In genomic region chr6:24774696-24775519, GRCh38 we compare ENCODE assay signal across 8 cellular contexts. TPM values are rescaled to one million over a fixed set of nuclear protein-coding genes. Genes with fewer than 3 reads are reported as not detected.
DNase-seq lines count a peak whose midpoint lies in the region; ATAC-seq, FAIRE-seq and TF ChIP-seq lines count a peak whose summit lies in the region.

Gene GMNN, plus strand, starts transcription at chr6:24774937. Its CDS starts 2,310 bp downstream, at chr6:24777247.

- H3K27ac ChIP-seq in pancreas (peak within 1 kb of the TSS; percentile 93 to 98 (median 94)), thyroid gland (peak within 1 kb of the TSS; percentile 55 to 97 (median 96))

- H3K4me3 ChIP-seq in pancreas: peak within 1 kb of the TSS; percentile 65 to 97 (median 87)
- peak within 1 kb of the TSS; percentile 60 to 91 (median 78) for H3K4me3 ChIP-seq in thyroid gland (replicated peaks in 1 of 3)

- TF ChIP-seq POLR2A in GM12892 (IDR thresholded peaks at IDR 0.05; ENCODE audit: low read depth, low read length) (peak; percentile 97), thyroid gland (IDR thresholded peaks at IDR 0.05) (peak in 1 of 2 donors; percentile 82)

- peak; percentile 96 for FAIRE-seq in GM12892 (lab: Jason Lieb, UNC)
- no peak for FAIRE-seq in pancreas (lab: Jason Lieb, UNC)

- intact Hi-C loops in Right ventricle myocardium superior (cut with DNase I): loop anchor here (10.0 kb wide), 1 partner anchor 50 kb away; no protein-coding TSS in a partner anchor
- intact Hi-C loops in pancreas (cut with DNase I): loop anchor here in 1 of 3 donors (10.0 kb wide), 1 partner anchor 60 kb away; the partner anchor contains the start of gene C6orf62
- intact Hi-C loops in thyroid gland (cut with DNase I): loop anchor here (5.0 kb wide), 1 partner anchor 58 kb away; the partner anchor contains the start of gene C6orf62

- H3K27ac Mint-ChIP-seq in activated naive CD8-positive, alpha-beta T cell treated with anti-CD3 and anti-CD28 coated beads, Interleukin-2, amount 50 U/mL, for 24 hours: peak within 1 kb of the TSS; percentile 99

- no peaks in the 10 kb centered on the region for H3K4me1 ChIP-seq in pancreas
- peaks cover 7 to 9% of the 10 kb centered on the region in 2 donors for H3K4me1 ChIP-seq in thyroid gland

- H3K9me3 ChIP-seq in pancreas: no peaks in the 10 kb centered on the region
- H3K9me3 ChIP-seq in thyroid gland: no peaks in the 10 kb centered on the region

- no peaks in the 10 kb centered on the region for H3K9me3 Mint-ChIP-seq in activated naive CD8-positive, alpha-beta T cell treated with anti-CD3 and anti-CD28 coated beads, Interleukin-2, amount 50 U/mL, for 24 hours

- H3K27me3 ChIP-seq in pancreas (no peaks in the 10 kb centered on the region), thyroid gland (no peaks in the 10 kb centered on the region)

- DNase-seq in GM12892 (ENCODE audit: insufficient read length) (peak; percentile 88), NCI-H1436 (lab: John Stamatoyannopoulos, UW) (peak; percentile 94), SW480 (ENCODE audit: low spot score) (peak; percentile 88), Right ventricle myocardium superior (peak; percentile 100), pancreas (peak; percentile 97 to 100 (median 99)), thyroid gland (peak; percentile 98 to 99)
- DNase-seq in activated naive CD8-positive, alpha-beta T cell treated with anti-CD3 and anti-CD28 coated beads, Interleukin-2, amount 50 U/mL, for 24 hours: peak; percentile 100

- ATAC-seq in HG02840 (IDR thresholded peaks at IDR 0.05; ENCODE audit: low FRiP score, unreplicated experiment) (peak; percentile 89), Right ventricle myocardium superior (ENCODE audit: poor library complexity) (peak; percentile 99), pancreas (peak; percentile 84 to 94 (median 87))
- ATAC-seq in activated naive CD8-positive, alpha-beta T cell treated with anti-CD3 and anti-CD28 coated beads, Interleukin-2, amount 50 U/mL, for 24 hours: peak; percentile 96

- 0% methylated on average over 74 to 75 of the region's 75 CpGs for WGBS in pancreas, 2 donors
- 0 to 2% methylated on average over 25 to 37 of the region's 75 CpGs for WGBS in thyroid gland, 2 donors

- H3K36me3 ChIP-seq in pancreas: no peaks in the 10 kb centered on the region
- H3K36me3 ChIP-seq in thyroid gland: no peaks in the 10 kb centered on the region

- peak within 1 kb of the TSS; percentile 97 for H3K4me3 Mint-ChIP-seq in activated naive CD8-positive, alpha-beta T cell treated with anti-CD3 and anti-CD28 coated beads, Interleukin-2, amount 50 U/mL, for 24 hours

- no peaks in the 10 kb centered on the region for H3K27me3 Mint-ChIP-seq in activated naive CD8-positive, alpha-beta T cell treated with anti-CD3 and anti-CD28 coated beads, Interleukin-2, amount 50 U/mL, for 24 hours

- peaks cover 35% of the 10 kb centered on the region for H3K4me1 Mint-ChIP-seq in activated naive CD8-positive, alpha-beta T cell treated with anti-CD3 and anti-CD28 coated beads, Interleukin-2, amount 50 U/mL, for 24 hours

- TF ChIP-seq CTCF in pancreas (IDR thresholded peaks at IDR 0.05) (no peak), thyroid gland (IDR thresholded peaks at IDR 0.05) (no peak)

- peaks cover 32% of the 10 kb centered on the region for H3K36me3 Mint-ChIP-seq in activated naive CD8-positive, alpha-beta T cell treated with anti-CD3 and anti-CD28 coated beads, Interleukin-2, amount 50 U/mL, for 24 hours (ENCODE audit: low read depth)

RNA-seq across cellular contexts. Expression of gene GMNN, which starts in this region (rescaled TPM):
- polyA plus RNA-seq in GM12892 (2012; ENCODE audit: missing spikeins): 56.7 TPM
- 7.1 TPM for total RNA-seq in Right ventricle myocardium superior
- 10 to 100 TPM; 36.5 to 69.4 (median 50.3) TPM for total RNA-seq in pancreas
- polyA plus RNA-seq in pancreas: 10 to 100 TPM; 44.4 to 57.0 TPM
- 10 to 100 TPM in 2 of 4 donors, 1 to 10 TPM in 2; 9.4 to 25.8 (median 14.5) TPM for total RNA-seq in thyroid gland

Comparison
In these comparisons a context has a peak if more than half of its experiments do, and no peak if none do; other contexts are left out.
1. Peak in every context shown above with its lines: DNase-seq, ATAC-seq, H3K4me3 ChIP-seq and H3K27ac ChIP-seq.